Comparison of ENCODE assay signal across 8 cellular contexts in genomic region chr14:35215110-35215872, GRCh38.
DNase-seq lines count a peak whose midpoint lies in the region; ATAC-seq and TF ChIP-seq lines count a peak whose summit lies in the region.

No MANE protein-coding gene starts in this region.

- peak; percentile 25 for TF ChIP-seq CTCF in MM.1S (IDR thresholded peaks at IDR 0.05; ENCODE audit: low read length)
- peak; percentile 8 for TF ChIP-seq CTCF in mucosa of descending colon (IDR thresholded peaks at IDR 0.05)

- H3K4me3 ChIP-seq in MM.1S (ENCODE audit: low read length) = no peak overlapping the region
- no peak overlapping the region for H3K4me3 ChIP-seq in mucosa of descending colon
- no peak overlapping the region for H3K4me3 ChIP-seq in effector memory CD4-positive, alpha-beta T cell (ENCODE audit: insufficient read depth, low read depth, low read length, poor library complexity, severe bottlenecking)

- ATAC-seq in central memory CD8-positive, alpha-beta T cell (replicated peaks; ENCODE audit: extremely low read depth, poor library complexity, severe bottlenecking) = no peak
- ATAC-seq in mucosa of descending colon (no peak), HG03097 (IDR thresholded peaks at IDR 0.05; ENCODE audit: low FRiP score, unreplicated experiment) (no peak)

- H3K4me2 ChIP-seq in MM.1S (ENCODE audit: low read depth, low read length) = no peak overlapping the region

- no peaks in the 10 kb centered on the region for H3K79me2 ChIP-seq in MM.1S (ENCODE audit: low read length)

- no peaks in the 10 kb centered on the region for H3K27me3 ChIP-seq in MM.1S (replicated peaks; ENCODE audit: insufficient read depth, low read length)
- H3K27me3 ChIP-seq in effector memory CD4-positive, alpha-beta T cell (replicated peaks; ENCODE audit: control insufficient read depth, insufficient read depth, low read length, poor library complexity, severe bottlenecking) = no peaks in the 10 kb centered on the region

- H4K20me1 ChIP-seq in MM.1S (ENCODE audit: insufficient read depth, low read length) = no peaks in the 10 kb centered on the region

- H3K27ac ChIP-seq in MM.1S (ENCODE audit: low read length) = no peak overlapping the region
- H3K27ac ChIP-seq in effector memory CD4-positive, alpha-beta T cell (ENCODE audit: insufficient read depth, low read length, poor library complexity, severe bottlenecking) = no peak overlapping the region

- H3F3A ChIP-seq in MM.1S (ENCODE audit: insufficient read depth, low read length) = no peaks in the 10 kb centered on the region

- in situ Hi-C loops in G401 (cut with HindIII; ENCODE audit: low sequenced_read_pairs) = no loop called here

- H3K4me1 ChIP-seq in MM.1S (ENCODE audit: low read length) (no peaks in the 10 kb centered on the region), mucosa of descending colon (ENCODE audit: low read depth) (no peaks in the 10 kb centered on the region)
- H3K4me1 ChIP-seq in effector memory CD4-positive, alpha-beta T cell (ENCODE audit: control insufficient read depth, insufficient read depth, low read length, poor library complexity, severe bottlenecking) = no peaks in the 10 kb centered on the region

- H3K27me3 Mint-ChIP-seq in central memory CD8-positive, alpha-beta T cell = no peaks in the 10 kb centered on the region

- H3K36me3 ChIP-seq in MM.1S (replicated peaks; ENCODE audit: insufficient read depth, low read length) (no peaks in the 10 kb centered on the region), mucosa of descending colon (ENCODE audit: low read depth) (no peaks in the 10 kb centered on the region)
- H3K36me3 ChIP-seq in effector memory CD4-positive, alpha-beta T cell (ENCODE audit: control insufficient read depth, insufficient read depth, low read length) = no peaks in the 10 kb centered on the region

- peaks cover 5% of the 10 kb centered on the region for H3K4me1 Mint-ChIP-seq in central memory CD8-positive, alpha-beta T cell

- peaks cover 12% of the 10 kb centered on the region for H3K36me3 Mint-ChIP-seq in central memory CD8-positive, alpha-beta T cell (ENCODE audit: insufficient read depth)

- intact Hi-C loops in mucosa of descending colon (cut with DNase I, micrococcal nuclease) = no loop called here

- H2AFZ ChIP-seq in MM.1S (ENCODE audit: low read length) = no peak overlapping the region

- H3K9me3 ChIP-seq in MM.1S (replicated peaks; ENCODE audit: insufficient read depth, low read length) (no peaks in the 10 kb centered on the region), mucosa of descending colon (no peaks in the 10 kb centered on the region)
- H3K9me3 ChIP-seq in effector memory CD4-positive, alpha-beta T cell (ENCODE audit: control insufficient read depth, low read length) = no peaks in the 10 kb centered on the region

- H3K4me3 Mint-ChIP-seq in central memory CD8-positive, alpha-beta T cell = no peak overlapping the region

- no peaks in the 10 kb centered on the region for H3K9me2 ChIP-seq in MM.1S (replicated peaks; ENCODE audit: insufficient read depth, low read length)

- DNase-seq in G401 (ENCODE audit: low spot score) (peak; percentile 55), MM.1S (no peak), mucosa of descending colon (peak in 1 of 3 donors; percentile 9), NCI-H774 (lab: John Stamatoyannopoulos, UW) (no peak)
- DNase-seq in central memory CD8-positive, alpha-beta T cell (ENCODE audit: low spot score in 2 of 2) = no peak
- no peak for DNase-seq in effector memory CD4-positive, alpha-beta T cell
- DNase-seq in activated naive CD4-positive, alpha-beta T cell treated with anti-CD3 and anti-CD28 coated beads, Interleukin-2, amount 50 U/mL, for 16 hours = no peak

- H3K9me3 Mint-ChIP-seq in central memory CD8-positive, alpha-beta T cell = no peaks in the 10 kb centered on the region

- H3K27ac Mint-ChIP-seq in central memory CD8-positive, alpha-beta T cell (ENCODE audit: low read depth) = peak overlapping the region; percentile 49

- no peak overlapping the region for H3K9ac ChIP-seq in MM.1S (ENCODE audit: low read length)
